In genomic region chr19:6260912-6261636, GRCh38 we compare ENCODE assay signal across 8 cellular contexts. TPM values are rescaled to one million over a fixed set of nuclear protein-coding genes. Genes with fewer than 3 reads are reported as not detected.
DNase-seq lines count a peak whose midpoint lies in the region; ATAC-seq, FAIRE-seq and TF ChIP-seq lines count a peak whose summit lies in the region.

No MANE protein-coding gene starts in this region.

- peaks cover 30% of the 10 kb centered on the region for H3K36me3 Mint-ChIP-seq in endothelial cell (ENCODE audit: low read depth, unreplicated experiment)

- H3K4me3 Mint-ChIP-seq in endothelial cell (ENCODE audit: unreplicated experiment): no peak overlapping the region

- H3K4me1 ChIP-seq in SK-N-SH (ENCODE audit: control insufficient read depth in 1 of 2, insufficient read depth in 2 of 2, low read depth in 1 of 2, low read length in 1 of 2): peaks cover 0 to 7% of the 10 kb centered on the region in 2 experiments; a peak in 1 of 4 replicates
- H3K4me1 ChIP-seq in pancreas: peaks cover 0 to 3% (median 0%) of the 10 kb centered on the region in 3 donors

- 91% methylated on average over 20 of the region's 30 CpGs for WGBS in SK-N-SH (ENCODE audit: low lambda C conversion rate)
- WGBS in pancreas, 2 donors: 90% methylated on average over 30 of the region's 30 CpGs

- H2AFZ ChIP-seq in SK-N-SH (ENCODE audit: low read depth): no peak overlapping the region

- TF ChIP-seq CTCF in SK-N-SH (IDR thresholded peaks at IDR 0.05): peak; percentile 63
- peak; percentile 64 for TF ChIP-seq CTCF in endothelial cell (IDR thresholded peaks at IDR 0.05; ENCODE audit: unreplicated experiment)
- TF ChIP-seq CTCF in pancreas (IDR thresholded peaks at IDR 0.05): peak in 3 of 4 donors; percentile 17 to 38 (median 34)

- DNase-seq in NCI-H748 (lab: John Stamatoyannopoulos, UW; ENCODE audit: unreplicated experiment) (peak; percentile 0), NCI-H748 treated with DMSO at 0.1 percent for 48 hours (lab: John Stamatoyannopoulos, UW) (no peak), SK-N-SH (peak; percentile 84), endothelial cell (ENCODE audit: low spot score) (peak; percentile 72), pancreas (no peak), RCC 7860 (ENCODE audit: low spot score) (no peak), NCI-H2107 (lab: John Stamatoyannopoulos, UW) (no peak)

- H3K79me2 ChIP-seq in SK-N-SH (ENCODE audit: insufficient read depth): peaks cover 68% of the 10 kb centered on the region

- ATAC-seq in pancreas (peak in 3 of 4 donors; percentile 67 to 83 (median 69)), HG02759 (IDR thresholded peaks at IDR 0.05; ENCODE audit: unreplicated experiment) (no peak)

- intact Hi-C loops in pancreas (cut with DNase I): no loop called here

- no peak overlapping the region for H3K27ac Mint-ChIP-seq in endothelial cell (ENCODE audit: unreplicated experiment)

- peak; percentile 58 for TF ChIP-seq RAD21 in SK-N-SH (IDR thresholded peaks at IDR 0.05; ENCODE audit: low read length)

- H3K4me2 ChIP-seq in SK-N-SH: no peak overlapping the region

- H4K20me1 ChIP-seq in SK-N-SH (ENCODE audit: insufficient read depth): peaks cover 17% of the 10 kb centered on the region; the same call in 1 of the 2 replicates

- no peak for TF ChIP-seq EP300 in SK-N-SH (IDR thresholded peaks at IDR 0.05; ENCODE audit: borderline replicate concordance in 1 of 2, low read depth in 1 of 2, low read length in 1 of 2)

- H3K36me3 ChIP-seq in SK-N-SH (replicated peaks in 1 of 2; ENCODE audit: control insufficient read depth in 1 of 2, insufficient read depth in 2 of 2, low read length in 1 of 2) (peaks cover 9 to 31% of the 10 kb centered on the region in 2 experiments), pancreas (peaks cover 0 to 8% (median 0%) of the 10 kb centered on the region in 3 donors)

- H3K27me3 ChIP-seq in SK-N-SH (ENCODE audit: insufficient read depth): no peaks in the 10 kb centered on the region
- no peaks in the 10 kb centered on the region for H3K27me3 ChIP-seq in pancreas

- H3K27ac ChIP-seq in SK-N-SH (ENCODE audit: low read depth in 2 of 2, low read length in 1 of 2) (no peak overlapping the region), pancreas (no peak overlapping the region)

- POLR2A ChIA-PET in SK-N-SH (lab: Yijun Ruan, JAX): no interaction called here

- no peaks in the 10 kb centered on the region for H3K9me2 ChIP-seq in SK-N-SH

- no peaks in the 10 kb centered on the region for H3K9me3 ChIP-seq in SK-N-SH
- no peaks in the 10 kb centered on the region for H3K9me3 ChIP-seq in pancreas

- peaks cover 14% of the 10 kb centered on the region for H3K4me1 Mint-ChIP-seq in endothelial cell (ENCODE audit: unreplicated experiment)

- FAIRE-seq in pancreas (lab: Jason Lieb, UNC): no peak
- no peak for FAIRE-seq in RCC 7860 (lab: Jason Lieb, UNC)

- no peaks in the 10 kb centered on the region for H3F3A ChIP-seq in SK-N-SH (replicated peaks; ENCODE audit: insufficient read depth)

- no peaks in the 10 kb centered on the region for H3K9me3 Mint-ChIP-seq in endothelial cell (ENCODE audit: unreplicated experiment)

- H3K27me3 Mint-ChIP-seq in endothelial cell (ENCODE audit: unreplicated experiment): peaks cover 6% of the 10 kb centered on the region

- no peak overlapping the region for H3K9ac ChIP-seq in SK-N-SH

- H3K4me3 ChIP-seq in SK-N-SH (ENCODE audit: low read depth in 2 of 2, low read length in 1 of 2) (no peak overlapping the region; a peak in 1 of 4 replicates), pancreas (no peak overlapping the region)

- CTCF ChIA-PET in SK-N-SH (lab: Yijun Ruan, JAX): interaction anchor here (0.8 to 3.3 kb wide), 11 partner anchors 9 to 45 kb away, joined by 3 to 24 read pairs (median 4); no protein-coding TSS in a partner anchor

TF ChIP-seq in SK-N-SH, 30 proteins besides CTCF, POLR2A, EP300 and RAD21:
- TF ChIP-seq SMC3 (IDR thresholded peaks at IDR 0.05; ENCODE audit: low read depth, low read length) (peak; percentile 41), TAF1 (IDR thresholded peaks at IDR 0.05; ENCODE audit: borderline replicate concordance, low read depth, low read length) (no peak), ELF1 (IDR thresholded peaks at IDR 0.05) (no peak), MAX (IDR thresholded peaks at IDR 0.05; ENCODE audit: low read depth) (no peak), PBX3 (IDR thresholded peaks at IDR 0.05) (no peak)

RNA-seq across cellular contexts. Expression of gene MLLT1, which starts 18.7 kb away (rescaled TPM):
- polyA plus RNA-seq in SK-N-SH (2012; rRNA removed) (12.7 and 19.0 TPM in 2 replicates), pancreas (10 to 100 TPM; 19.6 to 28.6 TPM)
- 7.9 and 13.5 TPM in 2 replicates for polyA plus RNA-seq in SK-N-SH (2012; cell fraction: cytosol; rRNA removed)
- 31.0 and 38.9 TPM in 2 replicates for polyA plus RNA-seq in SK-N-SH (2012; cell fraction: nucleus; rRNA removed)
- total RNA-seq in endothelial cell (ENCODE audit: unreplicated experiment) (59.2 TPM), pancreas (10 to 100 TPM; 21.6 to 37.5 (median 25.4) TPM)

Comparison
In these comparisons a context has a peak if more than half of its experiments do, and no peak if none do; other contexts are left out.
1. DNase-seq: peak in NCI-H748 (single experiment), SK-N-SH (single experiment) and endothelial cell (single experiment); none in NCI-H748 treated with DMSO at 0.1 percent for 48 hours (single experiment), pancreas (0 of 6), RCC 7860 (single experiment) and NCI-H2107 (single experiment).
2. Peak in every context shown above with its lines, with median percentiles within 50 percentile points of each other: CTCF ChIP-seq.